ENCODE assay signal across 9 cellular contexts in genomic region chr2:112941753-112942653, GRCh38. TPM values are rescaled to one million over a fixed set of nuclear protein-coding genes. Genes with fewer than 3 reads are reported as not detected.
A peak's percentile ranks its signal among the peaks of the same experiment; 100 is the strongest.
DNase-seq lines count a peak whose midpoint lies in the region; ATAC-seq and TF ChIP-seq lines count a peak whose summit lies in the region.
"Had no signal": no experiment of that assay in that cellular context is flagged by ENCODE, and none has a peak within 500 bp of the region (broad histone marks: within the 10 kb centered on the region; RNA-seq: fewer than 3 reads in every experiment).

No MANE protein-coding gene starts in this region.

- H3K27me3 ChIP-seq in NT2/D1 (ENCODE audit: insufficient read depth, insufficient read length): no peaks in the 10 kb centered on the region
- H3K27me3 ChIP-seq in esophagus squamous epithelium: no peaks in the 10 kb centered on the region

- H3K27me3 Mint-ChIP-seq in nephron progenitor cell (ENCODE audit: low read depth, poor library complexity): peaks cover 37% of the 10 kb centered on the region
- H3K27me3 Mint-ChIP-seq: activated naive CD4-positive, alpha-beta T cell treated with anti-CD3 and anti-CD28 coated beads, Interleukin-2, amount 50 U/mL, for 24 hours had no signal

- H3K4me3 Mint-ChIP-seq in nephron progenitor cell: no peak overlapping the region
- H3K4me3 Mint-ChIP-seq: activated naive CD4-positive, alpha-beta T cell treated with anti-CD3 and anti-CD28 coated beads, Interleukin-2, amount 50 U/mL, for 24 hours had no signal

- H3K4me3 ChIP-seq in NT2/D1 (ENCODE audit: insufficient read length, low read depth) (no peak overlapping the region), esophagus squamous epithelium (no peak overlapping the region)

- H3K9ac ChIP-seq in NT2/D1 (ENCODE audit: insufficient read length, low read depth): no peak overlapping the region

- intact Hi-C loops in esophagus squamous epithelium (cut with DNase I): loop anchor here (5.0 to 10.0 kb wide), 2 partner anchors 195 to 337 kb away; no protein-coding TSS in a partner anchor

- no peaks in the 10 kb centered on the region for H3K36me3 ChIP-seq in NT2/D1 (ENCODE audit: insufficient read depth, insufficient read length, low read length)
- H3K36me3 ChIP-seq in esophagus squamous epithelium: no peaks in the 10 kb centered on the region

- DNase-seq in COLO668 (lab: John Stamatoyannopoulos, UW; ENCODE audit: unreplicated experiment): peak; percentile 63
- peak; percentile 81 for DNase-seq in NT2/D1 (ENCODE audit: low read depth, low spot score)
- peak; percentile 52 for DNase-seq in activated CD8-positive, alpha-beta memory T cell treated with anti-CD3 and anti-CD28 coated beads, Interleukin-2, amount 50 U/mL, for 4 hours
- DNase-seq in esophagus squamous epithelium (lab: John Stamatoyannopoulos, UW): no peak
- peak; percentile 82 for DNase-seq in nephron progenitor cell
- peak; percentile 47 for DNase-seq in stromal cell of bone marrow (ENCODE audit: low read depth)

- no peaks in the 10 kb centered on the region for H3K4me1 Mint-ChIP-seq in nephron progenitor cell
- H3K4me1 Mint-ChIP-seq: activated naive CD4-positive, alpha-beta T cell treated with anti-CD3 and anti-CD28 coated beads, Interleukin-2, amount 50 U/mL, for 24 hours had no signal

- H3K9me3 Mint-ChIP-seq in nephron progenitor cell: peaks cover 5% of the 10 kb centered on the region
- H3K9me3 Mint-ChIP-seq: activated naive CD4-positive, alpha-beta T cell treated with anti-CD3 and anti-CD28 coated beads, Interleukin-2, amount 50 U/mL, for 24 hours had no signal

- no peak overlapping the region for H3K27ac Mint-ChIP-seq in nephron progenitor cell
- H3K27ac Mint-ChIP-seq: activated naive CD4-positive, alpha-beta T cell treated with anti-CD3 and anti-CD28 coated beads, Interleukin-2, amount 50 U/mL, for 24 hours had no signal

- no peaks in the 10 kb centered on the region for H3K4me1 ChIP-seq in NT2/D1 (ENCODE audit: insufficient read depth, insufficient read length)
- H3K4me1 ChIP-seq in esophagus squamous epithelium: no peaks in the 10 kb centered on the region

- ATAC-seq in GM19324 (IDR thresholded peaks at IDR 0.05; ENCODE audit: low FRiP score, unreplicated experiment): peak; percentile 86
- peak; percentile 61 for ATAC-seq in HG03571 (IDR thresholded peaks at IDR 0.05; ENCODE audit: unreplicated experiment)

- TF ChIP-seq CTCF in esophagus squamous epithelium (IDR thresholded peaks at IDR 0.05): peak; percentile 38 to 92 (median 79)
- TF ChIP-seq CTCF in nephron progenitor cell (IDR thresholded peaks at IDR 0.05): peak; percentile 90

- 16 to 28% methylated on average over 8 to 9 of the region's 14 CpGs for WGBS in esophagus squamous epithelium, 2 donors

- no peaks in the 10 kb centered on the region for H3K36me3 Mint-ChIP-seq in nephron progenitor cell (ENCODE audit: low read depth)
- H3K36me3 Mint-ChIP-seq: activated naive CD4-positive, alpha-beta T cell treated with anti-CD3 and anti-CD28 coated beads, Interleukin-2, amount 50 U/mL, for 24 hours had no signal

- no peak for TF ChIP-seq POLR2A in esophagus squamous epithelium (IDR thresholded peaks at IDR 0.05)

- no peak overlapping the region for H3K27ac ChIP-seq in esophagus squamous epithelium

- H3K9me3 ChIP-seq in NT2/D1 (ENCODE audit: insufficient read depth, low read length) (peaks cover 7% of the 10 kb centered on the region; the same call in 1 of the 2 replicates), esophagus squamous epithelium (peaks cover 0 to 10% (median 0%) of the 10 kb centered on the region in 3 donors)

RNA-seq across cellular contexts. Expression of gene IL37, which starts 31.0 kb away (rescaled TPM):
- total RNA-seq in esophagus squamous epithelium: 1 to 10 TPM in 1 of 4 donors, not detected in 3; 1.3 TPM

RNA-seq across cellular contexts. Expression of gene IL36G, which starts 35.8 kb away (rescaled TPM):
- total RNA-seq in esophagus squamous epithelium: 100 to 1,000 TPM in 1 of 4 donors, 1 to 10 TPM in 2, not detected in 1; 7.3 to 223 (median 7.7) TPM
